Comparison of ENCODE assay signal across 17 cellular contexts in genomic region chr1:202938287-202938925, GRCh38.
"Had no signal": no experiment of that assay in that cellular context is flagged by ENCODE, and none has a peak within 500 bp of the region (broad histone marks: within the 10 kb centered on the region; RNA-seq: fewer than 3 reads in every experiment).

No MANE protein-coding gene starts in this region.

- ATAC-seq: left colon; mucosa of descending colon; naive thymus-derived CD8-positive, alpha-beta T cell; stimulated activated naive CD8-positive, alpha-beta T cell treated with anti-CD3 and anti-CD28 coated beads, Interleukin-15, Interleukin-2, amounts not matched to agents 100 U/mL and 50 U/mL, for 24 hours had no signal

- DNase-seq: activated effector memory CD4-positive, alpha-beta T cell treated with Interleukin-2 at 50 U/mL for 16 hours; activated T-cell treated with anti-CD3 and anti-CD28 coated beads, Interleukin-2, amount 50 U/mL, for 24 hours; brain microvascular endothelial cell; cerebellar nuclear complex; dermis blood vessel endothelial cell; left colon; mucosa of descending colon; naive thymus-derived CD8-positive, alpha-beta T cell; retina; stimulated activated CD4-positive, alpha-beta T cell treated with anti-CD3 and anti-CD28 coated beads, Interleukin-4, amount 100 ng/mL, for 1 hour; stimulated activated CD8-positive, alpha-beta memory T cell treated with anti-CD3 and anti-CD28 coated beads, Interleukin-4, amount 100 ng/mL, for 48 hours; stimulated activated naive CD8-positive, alpha-beta T cell treated with anti-CD3 and anti-CD28 coated beads, Interleukin-15, Interleukin-2, amounts not matched to agents 100 U/mL and 50 U/mL, for 24 hours; upper lobe of left lung had no signal

- H3K4me3 ChIP-seq: esophagus muscularis mucosa, lung, mucosa of descending colon, suprapubic skin, upper lobe of left lung had no signal

- H3K27me3 ChIP-seq: brain microvascular endothelial cell, esophagus muscularis mucosa, neutrophil, suprapubic skin, upper lobe of left lung had no signal
